Comparison of ENCODE assay signal across 2 cellular contexts in the genomic region with DNA sequence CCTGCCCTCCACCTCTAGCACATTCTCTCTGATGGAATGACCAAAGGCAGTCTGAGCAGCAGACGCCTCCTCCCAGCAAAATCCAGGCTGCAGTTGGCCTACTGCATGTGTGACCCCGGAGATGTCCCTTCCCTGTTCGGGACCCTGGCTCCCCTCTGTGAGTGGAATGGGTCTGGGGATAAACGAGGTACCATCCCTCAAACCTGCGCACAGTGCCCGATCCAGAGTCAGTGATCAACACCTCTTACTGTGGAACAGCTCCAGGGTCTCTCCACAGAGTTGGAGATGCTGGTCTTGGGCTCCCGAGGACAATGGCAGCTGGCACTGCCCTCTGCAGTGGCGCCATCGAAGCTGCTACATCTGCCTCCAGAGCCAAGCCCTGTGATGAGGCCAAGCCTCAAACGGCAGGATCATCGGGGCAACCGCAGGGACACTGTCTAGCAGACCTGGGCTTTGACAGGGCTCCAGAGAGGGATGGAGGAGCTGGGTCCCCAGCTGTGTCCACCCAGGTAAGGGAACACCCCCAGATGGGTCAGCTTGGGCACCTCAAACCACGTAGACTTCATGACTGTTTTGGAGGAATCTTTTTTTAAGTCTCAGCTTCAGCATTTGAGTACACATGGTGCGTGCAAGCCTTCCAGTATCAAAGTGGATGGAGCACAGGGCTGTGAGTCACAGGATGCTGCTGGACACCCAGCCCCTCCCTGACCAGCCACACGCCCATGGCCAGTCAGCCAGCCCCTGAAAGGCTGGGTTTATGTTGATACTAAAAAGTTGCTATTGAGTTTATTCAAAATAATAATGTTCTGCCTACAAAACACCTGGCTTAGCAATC.
TF ChIP-seq lines count a peak whose summit lies in the region.

No MANE protein-coding gene starts in this region.

TF ChIP-seq in GM12878, 131 proteins besides CTCF, POLR2A, EP300 and RAD21:
- TF ChIP-seq, protein P1, sequence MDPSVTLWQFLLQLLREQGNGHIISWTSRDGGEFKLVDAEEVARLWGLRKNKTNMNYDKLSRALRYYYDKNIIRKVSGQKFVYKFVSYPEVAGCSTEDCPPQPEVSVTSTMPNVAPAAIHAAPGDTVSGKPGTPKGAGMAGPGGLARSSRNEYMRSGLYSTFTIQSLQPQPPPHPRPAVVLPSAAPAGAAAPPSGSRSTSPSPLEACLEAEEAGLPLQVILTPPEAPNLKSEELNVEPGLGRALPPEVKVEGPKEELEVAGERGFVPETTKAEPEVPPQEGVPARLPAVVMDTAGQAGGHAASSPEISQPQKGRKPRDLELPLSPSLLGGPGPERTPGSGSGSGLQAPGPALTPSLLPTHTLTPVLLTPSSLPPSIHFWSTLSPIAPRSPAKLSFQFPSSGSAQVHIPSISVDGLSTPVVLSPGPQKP (IDR thresholded peaks at IDR 0.05; ENCODE audit: low read depth, low read length), result no peak
- no peak for TF ChIP-seq TCF3 (IDR thresholded peaks at IDR 0.05; ENCODE audit: borderline replicate concordance, insufficient read depth, low read depth, low read length)
- no peak for TF ChIP-seq PAX5 (IDR thresholded peaks at IDR 0.05; ENCODE audit: borderline replicate concordance, low read depth, low read length)
- TF ChIP-seq CHD4 (IDR thresholded peaks at IDR 0.05), result no peak
- TF ChIP-seq CHD1 (IDR thresholded peaks at IDR 0.05; ENCODE audit: low read depth, low read length), result no peak
- TF ChIP-seq POLR2AphosphoS5 (IDR thresholded peaks at IDR 0.05; ENCODE audit: low read length), result no peak
- TF ChIP-seq MTA2 (IDR thresholded peaks at IDR 0.05; ENCODE audit: low read depth), result no peak
- no peak for TF ChIP-seq HSF1 (IDR thresholded peaks at IDR 0.05; ENCODE audit: low read depth, low read length)

TF ChIP-seq in HepG2, 621 proteins besides CTCF, POLR2A, EP300 and RAD21:
- TF ChIP-seq DMAP1 (CRISPR knock-in tag; IDR thresholded peaks at IDR 0.05), result no peak
- TF ChIP-seq GLMP (CRISPR knock-in tag; IDR thresholded peaks at IDR 0.05; ENCODE audit: borderline replicate concordance), result no peak
